ENCODE assay signal across 1 cellular context in genomic region chr12:26318661-26319068, GRCh38.
TF ChIP-seq lines count a peak whose summit lies in the region.

No MANE protein-coding gene starts in this region.

TF ChIP-seq in SK-N-SH, 30 proteins besides CTCF, POLR2A, EP300 and RAD21 (continued from another document):
- TF ChIP-seq USF2 (IDR thresholded peaks at IDR 0.05; ENCODE audit: borderline replicate concordance, low read depth, low read length) (no peak), IRF3 (IDR thresholded peaks at IDR 0.05; ENCODE audit: low read depth, low read length) (no peak)
